In genomic region chr10:34551295-34551694, GRCh38 we compare ENCODE assay signal across 2 cellular contexts.
TF ChIP-seq lines count a peak whose summit lies in the region.

No MANE protein-coding gene starts in this region.

TF ChIP-seq in H1, 55 proteins besides CTCF, POLR2A, EP300 and RAD21:
- TF ChIP-seq CHD2 (IDR thresholded peaks at IDR 0.05; ENCODE audit: low read length), result no peak
- no peak for TF ChIP-seq BCL11A (IDR thresholded peaks at IDR 0.05; ENCODE audit: low read depth in 2 of 2, low read length in 2 of 2)

TF ChIP-seq in HepG2, 621 proteins besides CTCF, POLR2A, EP300 and RAD21:
- no peak for TF ChIP-seq ELF3 (CRISPR knock-in tag; IDR thresholded peaks at IDR 0.05)
- no peak for TF ChIP-seq DMAP1 (CRISPR knock-in tag; IDR thresholded peaks at IDR 0.05)
- no peak for TF ChIP-seq ATF7-NPFF (CRISPR knock-in tag; IDR thresholded peaks at IDR 0.05; ENCODE audit: low read depth)
- no peak for TF ChIP-seq ZNF264 (CRISPR knock-in tag; IDR thresholded peaks at IDR 0.05)
- TF ChIP-seq NR2F2 (IDR thresholded peaks at IDR 0.05; ENCODE audit: borderline replicate concordance, low read depth), result peak; percentile 65; the same call in 1 of the 2 replicates
- TF ChIP-seq HNF4G (IDR thresholded peaks at IDR 0.05; ENCODE audit: borderline replicate concordance, low read depth, low read length), result 0 out of 2 replicates have a peak, but pooled peaks have one; percentile 30
- TF ChIP-seq HNF4G (CRISPR knock-in tag; IDR thresholded peaks at IDR 0.05; ENCODE audit: borderline replicate concordance, low read depth), result no peak
- no peak for TF ChIP-seq MZF1 (CRISPR knock-in tag; IDR thresholded peaks at IDR 0.05; ENCODE audit: borderline replicate concordance)
- peak; percentile 41; the same call in 1 of the 2 replicates for TF ChIP-seq HNF4A (CRISPR knock-in tag; IDR thresholded peaks at IDR 0.05)
- no peak for TF ChIP-seq CENPT (CRISPR knock-in tag; IDR thresholded peaks at IDR 0.05; ENCODE audit: low read depth)
